ENCODE assay signal across 7 cellular contexts in genomic region chr1:41109316-41110263, GRCh38.
DNase-seq lines count a peak whose midpoint lies in the region; ATAC-seq, FAIRE-seq and TF ChIP-seq lines count a peak whose summit lies in the region.

No MANE protein-coding gene starts in this region.

- H3K9me3 ChIP-seq in IMR-90 (ENCODE audit: control insufficient read depth, insufficient read depth, low read length) (no peaks in the 10 kb centered on the region), astrocyte (ENCODE audit: insufficient read depth, low read depth, low read length) (no peaks in the 10 kb centered on the region), spleen (no peaks in the 10 kb centered on the region)

- WGBS in IMR-90 (ENCODE audit: extremely low coverage in 2 of 2, insufficient read length in 1 of 2), 2 experiments, result 83% methylated on average over 1 of the region's 4 CpGs; no CpG with 5 or more reads in 1 of the 2 experiments
- WGBS in spleen, 5 donors, result 35 to 71% (median 46%) methylated on average over 4 of the region's 4 CpGs

- peak overlapping the region; percentile 56 for H2AK9ac ChIP-seq in IMR-90 (replicated peaks; ENCODE audit: low read depth, low read length, poor library complexity)

- H3K79me1 ChIP-seq in IMR-90 (ENCODE audit: low read depth in 1 of 2, low read length in 2 of 2), result peaks cover 0 to 7% of the 10 kb centered on the region in 2 experiments; a peak in 1 of 4 replicates

- H3K4me2 ChIP-seq in IMR-90 (ENCODE audit: low read depth, low read length) (peak overlapping the region; percentile 81), astrocyte (ENCODE audit: low read length) (peak overlapping the region; percentile 88)

- no TSS peak for BruUV-seq in IMR-90 (replicated peaks; lab: Mats Ljungman, UMichigan)

- peak overlapping the region; percentile 87 for H2BK120ac ChIP-seq in IMR-90 (ENCODE audit: low read depth, low read length)

- in situ Hi-C loops in IMR-90 (cut with MboI; ENCODE audit: low sequenced_read_pairs), result no loop called here

- H3K27ac ChIP-seq in IMR-90 (ENCODE audit: insufficient read depth, low read length), result peak overlapping the region; percentile 73
- peak overlapping the region; percentile 91 for H3K27ac ChIP-seq in astrocyte (ENCODE audit: low read depth, low read length)
- H3K27ac ChIP-seq in spleen, result peak overlapping the region in 7 of 8 donors; percentile 2 to 83 (median 54)

- H3K4me3 Mint-ChIP-seq in astrocyte (ENCODE audit: unreplicated experiment), result peak overlapping the region; percentile 15
- no peak overlapping the region for H3K4me3 Mint-ChIP-seq in natural killer cell treated with Interleukin-12 subunit alpha and Interleukin-12 subunit beta and Interleukin-15 and Interleukin-18, amount 100 ng/mL, for 72 hours
- no peak overlapping the region for H3K4me3 Mint-ChIP-seq in activated CD4-positive, alpha-beta T cell treated with anti-CD3 and anti-CD28 coated beads, Interleukin-2, amount 10 ng/mL, durations not matched to agents 24 days and 14 days

- H2AFZ ChIP-seq in IMR-90 (replicated peaks; ENCODE audit: low read length, poor library complexity), result peak overlapping the region; percentile 76
- H2AFZ ChIP-seq in astrocyte (ENCODE audit: low read depth, low read length), result peak overlapping the region; percentile 72

- DNase-seq in IMR-90 (peak; percentile 95), astrocyte (ENCODE audit: low read depth) (peak; percentile 96), iris pigment epithelial cell (ENCODE audit: low read depth) (peak; percentile 97), spleen (no peak), NCI-H1694 treated with DMSO at 0.1 percent for 48 hours (lab: John Stamatoyannopoulos, UW) (no peak)
- no peak for DNase-seq in natural killer cell treated with Interleukin-12 subunit alpha and Interleukin-12 subunit beta and Interleukin-15 and Interleukin-18, amount 100 ng/mL, for 72 hours (ENCODE audit: low spot score)
- DNase-seq in activated CD4-positive, alpha-beta T cell treated with anti-CD3 and anti-CD28 coated beads, Interleukin-2, amount 10 ng/mL, durations not matched to agents 24 days and 14 days, result no peak

- H4K91ac ChIP-seq in IMR-90 (ENCODE audit: insufficient read depth, low read depth, low read length), result peak overlapping the region; percentile 68

- peak; percentile 98 for FAIRE-seq in astrocyte (lab: Jason Lieb, UNC)

- no peaks in the 10 kb centered on the region for H3K9me3 Mint-ChIP-seq in astrocyte (ENCODE audit: unreplicated experiment)
- H3K9me3 Mint-ChIP-seq in natural killer cell treated with Interleukin-12 subunit alpha and Interleukin-12 subunit beta and Interleukin-15 and Interleukin-18, amount 100 ng/mL, for 72 hours, result no peaks in the 10 kb centered on the region
- H3K9me3 Mint-ChIP-seq in activated CD4-positive, alpha-beta T cell treated with anti-CD3 and anti-CD28 coated beads, Interleukin-2, amount 10 ng/mL, durations not matched to agents 24 days and 14 days, result no peaks in the 10 kb centered on the region

- H3K27ac Mint-ChIP-seq in astrocyte (ENCODE audit: unreplicated experiment), result peak overlapping the region; percentile 97
- H3K27ac Mint-ChIP-seq in natural killer cell treated with Interleukin-12 subunit alpha and Interleukin-12 subunit beta and Interleukin-15 and Interleukin-18, amount 100 ng/mL, for 72 hours, result peak overlapping the region in 1 of 2 donors; percentile 19
- H3K27ac Mint-ChIP-seq in activated CD4-positive, alpha-beta T cell treated with anti-CD3 and anti-CD28 coated beads, Interleukin-2, amount 10 ng/mL, durations not matched to agents 24 days and 14 days, result no peak overlapping the region

- peak overlapping the region; percentile 69 for H2BK5ac ChIP-seq in IMR-90 (ENCODE audit: low read depth, low read length, poor library complexity, severe bottlenecking)

- H3K36me3 Mint-ChIP-seq in astrocyte (ENCODE audit: low read depth, unreplicated experiment), result peaks cover 3% of the 10 kb centered on the region
- H3K36me3 Mint-ChIP-seq in natural killer cell treated with Interleukin-12 subunit alpha and Interleukin-12 subunit beta and Interleukin-15 and Interleukin-18, amount 100 ng/mL, for 72 hours, result no peaks in the 10 kb centered on the region
- H3K36me3 Mint-ChIP-seq in activated CD4-positive, alpha-beta T cell treated with anti-CD3 and anti-CD28 coated beads, Interleukin-2, amount 10 ng/mL, durations not matched to agents 24 days and 14 days (ENCODE audit: low read depth), result no peaks in the 10 kb centered on the region

- intact Hi-C loops in IMR-90 (cut with micrococcal nuclease) (loop anchor here (1.0 kb wide), 1 partner anchor 43 kb away; no protein-coding TSS in a partner anchor), spleen (cut with DNase I; ENCODE audit: low total_unique reads) (no loop called here)
- intact Hi-C loops in activated CD4-positive, alpha-beta T cell treated with anti-CD3 and anti-CD28 coated beads, Interleukin-2, amount 10 ng/mL, durations not matched to agents 24 days and 14 days (cut with micrococcal nuclease), result no loop called here

- H3K27me3 ChIP-seq in IMR-90 (ENCODE audit: control insufficient read depth, insufficient read depth, low read length) (no peaks in the 10 kb centered on the region), astrocyte (ENCODE audit: insufficient read depth, low read length) (no peaks in the 10 kb centered on the region), spleen (replicated peaks in 1 of 7) (no peaks in the 10 kb centered on the region)

- peak overlapping the region; percentile 17; the same call in 1 of the 2 replicates for H4K5ac ChIP-seq in IMR-90 (ENCODE audit: low read depth, low read length)

- peaks cover 22% of the 10 kb centered on the region for H3K4me1 Mint-ChIP-seq in astrocyte (ENCODE audit: low read depth, unreplicated experiment)
- H3K4me1 Mint-ChIP-seq in natural killer cell treated with Interleukin-12 subunit alpha and Interleukin-12 subunit beta and Interleukin-15 and Interleukin-18, amount 100 ng/mL, for 72 hours (ENCODE audit: low read depth in 2 of 2), result no peaks in the 10 kb centered on the region
- H3K4me1 Mint-ChIP-seq in activated CD4-positive, alpha-beta T cell treated with anti-CD3 and anti-CD28 coated beads, Interleukin-2, amount 10 ng/mL, durations not matched to agents 24 days and 14 days, result no peaks in the 10 kb centered on the region

- H3K18ac ChIP-seq in IMR-90 (ENCODE audit: low read depth, low read length), result peak overlapping the region; percentile 70

- H2AK5ac ChIP-seq in IMR-90 (ENCODE audit: low read depth, low read length), result peak overlapping the region; percentile 54; the same call in 1 of the 2 replicates

- peak overlapping the region in 1 of 2 experiments; percentile 84; a peak in 2 of 4 replicates for H4K8ac ChIP-seq in IMR-90 (ENCODE audit: low read depth in 2 of 2, low read length in 2 of 2)

- H3K14ac ChIP-seq in IMR-90 (replicated peaks; ENCODE audit: low read depth, low read length), result no peak overlapping the region

- dilution Hi-C loops in IMR-90 (cut with HindIII; ENCODE audit: low sequenced_read_pairs, unreplicated experiment), result no loop called here

- H2BK20ac ChIP-seq in IMR-90 (ENCODE audit: low read depth, low read length), result peak overlapping the region; percentile 89

- H3K4me3 ChIP-seq in IMR-90 (ENCODE audit: insufficient read depth, low read depth, low read length), result peak overlapping the region; percentile 1; the same call in 1 of the 2 replicates
- peak overlapping the region; percentile 49 for H3K4me3 ChIP-seq in astrocyte (ENCODE audit: insufficient read depth, low read depth, low read length)
- H3K4me3 ChIP-seq in spleen, result no peak overlapping the region

- peak overlapping the region; percentile 55 for H3K23ac ChIP-seq in IMR-90 (ENCODE audit: low read depth, low read length)

- TF ChIP-seq CTCF in IMR-90 (conservative IDR thresholded peaks at IDR 0.05; ENCODE audit: low read depth, low read length) (no peak), astrocyte (IDR thresholded peaks at IDR 0.05; ENCODE audit: insufficient read depth, low read depth, low read length) (no peak), spleen (IDR thresholded peaks at IDR 0.05 in 8 of 11, conservative IDR thresholded peaks at IDR 0.05 in 3 of 11) (no peak)

- TF ChIP-seq RAD21 in IMR-90 (IDR thresholded peaks at IDR 0.05; ENCODE audit: low read length), result no peak

- H3K27me3 Mint-ChIP-seq in astrocyte (ENCODE audit: low read depth, unreplicated experiment), result no peaks in the 10 kb centered on the region
- no peaks in the 10 kb centered on the region for H3K27me3 Mint-ChIP-seq in natural killer cell treated with Interleukin-12 subunit alpha and Interleukin-12 subunit beta and Interleukin-15 and Interleukin-18, amount 100 ng/mL, for 72 hours
- no peaks in the 10 kb centered on the region for H3K27me3 Mint-ChIP-seq in activated CD4-positive, alpha-beta T cell treated with anti-CD3 and anti-CD28 coated beads, Interleukin-2, amount 10 ng/mL, durations not matched to agents 24 days and 14 days

- no peaks in the 10 kb centered on the region for H3K79me2 ChIP-seq in astrocyte (ENCODE audit: insufficient read depth, low read length)

- peak overlapping the region; percentile 74 for H3K4ac ChIP-seq in IMR-90 (ENCODE audit: low read depth, low read length)

- POLR2A ChIA-PET in IMR-90 (lab: Charles Lee; ENCODE audit: unreplicated experiment), result no interaction called here

- peak; percentile 92 for ATAC-seq in IMR-90 (ENCODE audit: low read depth)
- ATAC-seq in natural killer cell treated with Interleukin-12 subunit alpha and Interleukin-12 subunit beta and Interleukin-15 and Interleukin-18, amount 100 ng/mL, for 72 hours, result no peak

- H4K20me1 ChIP-seq in IMR-90 (ENCODE audit: insufficient read depth, low read length) (peaks cover 8% of the 10 kb centered on the region; the same call in 1 of the 2 replicates), astrocyte (ENCODE audit: insufficient read depth, low read length) (no peaks in the 10 kb centered on the region)

- TF ChIP-seq POLR2A in IMR-90 (IDR thresholded peaks at IDR 0.05; ENCODE audit: low read depth, low read length) (no peak), spleen (IDR thresholded peaks at IDR 0.05) (no peak)

- H3K56ac ChIP-seq in IMR-90 (ENCODE audit: extremely low read depth, insufficient read depth, low read length), result peak overlapping the region; percentile 57; the same call in 1 of the 2 replicates

- H2BK15ac ChIP-seq in IMR-90 (ENCODE audit: low read depth, low read length), result peak overlapping the region; percentile 25; the same call in 1 of the 3 replicates

- H3K9me1 ChIP-seq in IMR-90 (ENCODE audit: insufficient read depth, low read length), result peaks cover 9% of the 10 kb centered on the region

- CTCF ChIA-PET in IMR-90 (lab: Yijun Ruan, JAX), result interaction anchor here (0.5 to 2.6 kb wide), 2 partner anchors 9 to 14 kb away, joined by 3 to 8 read pairs; no protein-coding TSS in a partner anchor

- H3K9ac ChIP-seq in IMR-90 (ENCODE audit: low read depth, low read length) (0 out of 2 replicates have a peak overlapping the region, but pooled peaks have one; percentile 16), astrocyte (ENCODE audit: low read length) (peak overlapping the region; percentile 73)

- peaks cover 9% of the 10 kb centered on the region for H3K4me1 ChIP-seq in IMR-90 (ENCODE audit: control insufficient read depth, insufficient read depth, low read length)
- H3K4me1 ChIP-seq in astrocyte (ENCODE audit: insufficient read depth, low read length), result peaks cover 23% of the 10 kb centered on the region
- peaks cover 0 to 28% (median 15%) of the 10 kb centered on the region in 6 donors for H3K4me1 ChIP-seq in spleen

- H3K36me3 ChIP-seq in IMR-90 (ENCODE audit: control insufficient read depth, insufficient read depth, low read length) (peaks cover 6% of the 10 kb centered on the region), astrocyte (ENCODE audit: insufficient read depth, low read length) (no peaks in the 10 kb centered on the region), spleen (peaks cover 0 to 53% (median 3%) of the 10 kb centered on the region in 6 donors)

Comparison
In these comparisons a context has a peak if more than half of its experiments do, and no peak if none do; other contexts are left out.
1. DNase-seq: peak in IMR-90 (single experiment), astrocyte (single experiment) and iris pigment epithelial cell (single experiment); none in spleen (single experiment), natural killer cell treated with Interleukin-12 subunit alpha and Interleukin-12 subunit beta and Interleukin-15 and Interleukin-18, amount 100 ng/mL, for 72 hours (single experiment), NCI-H1694 treated with DMSO at 0.1 percent for 48 hours (single experiment) and activated CD4-positive, alpha-beta T cell treated with anti-CD3 and anti-CD28 coated beads, Interleukin-2, amount 10 ng/mL, durations not matched to agents 24 days and 14 days (single experiment).
2. H3K4me3 ChIP-seq: peak in IMR-90 (single experiment) and astrocyte (single experiment); none in spleen (0 of 8).
3. Peak in every context shown above with its lines, with median percentiles within 50 percentile points of each other: H3K27ac ChIP-seq.